In the genomic region with DNA sequence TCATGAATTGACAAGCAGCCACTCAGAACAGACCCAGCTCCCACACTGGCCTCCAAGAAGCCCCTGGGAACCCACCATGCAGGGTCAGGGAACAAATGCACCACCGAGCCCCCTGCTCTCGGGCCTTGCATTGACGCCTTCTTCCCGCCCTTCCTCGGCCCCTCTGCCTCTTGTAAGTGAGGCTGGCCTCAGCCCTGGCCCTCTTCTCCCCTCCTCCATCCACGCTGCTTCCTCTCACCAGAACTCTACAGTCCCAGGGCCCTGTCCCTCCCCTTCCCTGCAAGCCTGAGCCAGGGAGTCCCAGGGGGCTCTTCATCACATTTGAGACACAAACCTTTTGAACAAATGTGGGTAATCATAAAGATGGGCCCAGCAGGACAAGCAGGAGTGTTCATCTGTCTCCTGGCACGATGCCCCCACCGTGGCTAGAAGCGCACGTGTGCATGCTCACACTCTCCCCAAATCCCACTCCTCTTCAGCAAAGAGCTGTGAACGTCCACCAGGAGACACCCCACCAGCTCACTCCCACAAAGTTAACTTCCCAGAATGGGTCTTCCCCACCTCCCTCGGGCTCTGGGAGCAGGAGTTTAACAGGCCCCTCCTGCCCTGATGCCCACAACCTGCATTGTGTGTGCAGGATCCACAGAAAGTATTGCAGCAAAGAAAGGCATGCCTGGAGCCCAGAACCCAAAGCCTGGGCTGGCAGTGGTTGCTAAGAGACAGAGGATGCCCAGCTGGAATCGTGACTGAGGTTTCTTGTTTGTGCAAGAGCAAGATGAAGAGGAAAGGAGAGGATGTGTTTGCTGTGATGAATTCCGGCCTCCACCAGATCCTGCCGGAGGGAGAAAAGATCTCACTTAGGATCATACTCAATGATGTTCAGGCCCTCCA, we compare ENCODE assay signal across 13 cellular contexts. TPM values are rescaled to one million over a fixed set of nuclear protein-coding genes. Genes with fewer than 3 reads are reported as not detected.
A peak's percentile ranks its signal among the peaks of the same experiment; 100 is the strongest.
DNase-seq lines count a peak whose midpoint lies in the region; ATAC-seq and TF ChIP-seq lines count a peak whose summit lies in the region.
"Had no signal": no experiment of that assay in that cellular context is flagged by ENCODE, and none has a peak within 500 bp of the region (broad histone marks: within the 10 kb centered on the region; RNA-seq: fewer than 3 reads in every experiment).

No MANE protein-coding gene starts in this region.

- H3K9me3 Mint-ChIP-seq in nephron progenitor cell, result no peaks in the 10 kb centered on the region
- H3K9me3 Mint-ChIP-seq in Calu3 (ENCODE audit: low read depth, unreplicated experiment), result no peaks in the 10 kb centered on the region
- no peaks in the 10 kb centered on the region for H3K9me3 Mint-ChIP-seq in activated naive CD4-positive, alpha-beta T cell treated with anti-CD3 and anti-CD28 coated beads for 36 hours
- H3K9me3 Mint-ChIP-seq in activated naive CD4-positive, alpha-beta T cell treated with anti-CD3 and anti-CD28 coated beads, Interleukin-2, amount 10 ng/mL, durations not matched to agents 7 days and 5 days, result no peaks in the 10 kb centered on the region
- H3K9me3 Mint-ChIP-seq: WTC11 had no signal

- H3K4me3 Mint-ChIP-seq in nephron progenitor cell (no peak overlapping the region), Calu3 (ENCODE audit: low read depth, unreplicated experiment) (no peak overlapping the region)
- no peak overlapping the region for H3K4me3 Mint-ChIP-seq in activated naive CD4-positive, alpha-beta T cell treated with anti-CD3 and anti-CD28 coated beads for 36 hours
- no peak overlapping the region for H3K4me3 Mint-ChIP-seq in activated naive CD4-positive, alpha-beta T cell treated with anti-CD3 and anti-CD28 coated beads, Interleukin-2, amount 10 ng/mL, durations not matched to agents 7 days and 5 days
- H3K4me3 Mint-ChIP-seq: WTC11 had no signal

- intact Hi-C loops in Calu3 (cut with micrococcal nuclease; ENCODE audit: unreplicated experiment), result loop anchor here (10.0 kb wide), 1 partner anchor 87 kb away; no protein-coding TSS in a partner anchor
- intact Hi-C loops in activated naive CD4-positive, alpha-beta T cell treated with anti-CD3 and anti-CD28 coated beads for 36 hours (cut with micrococcal nuclease), result no loop called here

- CTCF ChIA-PET in Calu3 (lab: Charles Lee), result no interaction called here
- CTCF ChIA-PET in activated naive CD4-positive, alpha-beta T cell treated with anti-CD3 and anti-CD28 coated beads for 36 hours (lab: Charles Lee), result interaction anchor here (1.0 to 3.7 kb wide), 3 partner anchors 9 to 82 kb away, joined by 3 to 12 read pairs (median 3); no protein-coding TSS in a partner anchor
- CTCF ChIA-PET in activated naive CD4-positive, alpha-beta T cell treated with anti-CD3 and anti-CD28 coated beads, Interleukin-2, amount 10 ng/mL, durations not matched to agents 7 days and 5 days (lab: Charles Lee), result interaction anchor here (1.0 kb wide), 1 partner anchor 12 kb away, joined by 4 read pairs; no protein-coding TSS in a partner anchor

- H3K36me3 Mint-ChIP-seq in nephron progenitor cell (ENCODE audit: low read depth) (no peaks in the 10 kb centered on the region), Calu3 (ENCODE audit: insufficient read depth, unreplicated experiment) (no peaks in the 10 kb centered on the region)
- no peaks in the 10 kb centered on the region for H3K36me3 Mint-ChIP-seq in activated naive CD4-positive, alpha-beta T cell treated with anti-CD3 and anti-CD28 coated beads for 36 hours (ENCODE audit: low read depth)
- H3K36me3 Mint-ChIP-seq in activated naive CD4-positive, alpha-beta T cell treated with anti-CD3 and anti-CD28 coated beads, Interleukin-2, amount 10 ng/mL, durations not matched to agents 7 days and 5 days, result no peaks in the 10 kb centered on the region
- H3K36me3 Mint-ChIP-seq: WTC11 had no signal

- DNase-seq in DMS153 (lab: John Stamatoyannopoulos, UW), result peak; percentile 71
- DNase-seq in NCI-H1436 (lab: John Stamatoyannopoulos, UW), result peak; percentile 48
- DNase-seq in nephron progenitor cell, result no peak
- no peak for DNase-seq in Calu3
- no peak for DNase-seq in activated naive CD4-positive, alpha-beta T cell treated with anti-CD3 and anti-CD28 coated beads for 36 hours
- DNase-seq in activated naive CD4-positive, alpha-beta T cell treated with anti-CD3 and anti-CD28 coated beads, Interleukin-2, amount 10 ng/mL, durations not matched to agents 7 days and 5 days, result no peak
- DNase-seq: activated CD8-positive, alpha-beta memory T cell treated with anti-CD3 and anti-CD28 coated beads, Interleukin-2, amount 50 U/mL, for 48 hours; right lobe of liver had no signal

- BruUV-seq in Calu3 (replicated peaks; lab: Mats Ljungman, UMichigan), result no TSS peak

- peaks cover 12% of the 10 kb centered on the region for H3K27me3 Mint-ChIP-seq in nephron progenitor cell (ENCODE audit: low read depth, poor library complexity)
- peaks cover 94% of the 10 kb centered on the region for H3K27me3 Mint-ChIP-seq in Calu3 (ENCODE audit: unreplicated experiment)
- H3K27me3 Mint-ChIP-seq in activated naive CD4-positive, alpha-beta T cell treated with anti-CD3 and anti-CD28 coated beads for 36 hours (ENCODE audit: low read depth), result no peaks in the 10 kb centered on the region
- H3K27me3 Mint-ChIP-seq in activated naive CD4-positive, alpha-beta T cell treated with anti-CD3 and anti-CD28 coated beads, Interleukin-2, amount 10 ng/mL, durations not matched to agents 7 days and 5 days, result peaks cover 30% of the 10 kb centered on the region

- peaks cover 61% of the 10 kb centered on the region for H3K4me1 Mint-ChIP-seq in nephron progenitor cell
- no peaks in the 10 kb centered on the region for H3K4me1 Mint-ChIP-seq in Calu3 (ENCODE audit: low read depth, unreplicated experiment)
- no peaks in the 10 kb centered on the region for H3K4me1 Mint-ChIP-seq in activated naive CD4-positive, alpha-beta T cell treated with anti-CD3 and anti-CD28 coated beads for 36 hours (ENCODE audit: low read depth)
- H3K4me1 Mint-ChIP-seq in activated naive CD4-positive, alpha-beta T cell treated with anti-CD3 and anti-CD28 coated beads, Interleukin-2, amount 10 ng/mL, durations not matched to agents 7 days and 5 days, result no peaks in the 10 kb centered on the region

- H3K27ac Mint-ChIP-seq in nephron progenitor cell, result peak overlapping the region; percentile 21
- no peak overlapping the region for H3K27ac Mint-ChIP-seq in Calu3 (ENCODE audit: unreplicated experiment)
- no peak overlapping the region for H3K27ac Mint-ChIP-seq in activated naive CD4-positive, alpha-beta T cell treated with anti-CD3 and anti-CD28 coated beads for 36 hours
- no peak overlapping the region for H3K27ac Mint-ChIP-seq in activated naive CD4-positive, alpha-beta T cell treated with anti-CD3 and anti-CD28 coated beads, Interleukin-2, amount 10 ng/mL, durations not matched to agents 7 days and 5 days
- H3K27ac Mint-ChIP-seq: WTC11 had no signal

- TF ChIP-seq CTCF in nephron progenitor cell (IDR thresholded peaks at IDR 0.05), result no peak
- no peak for TF ChIP-seq CTCF in Calu3 (IDR thresholded peaks at IDR 0.05; ENCODE audit: unreplicated experiment)

- no peak for ATAC-seq in GM21786 (IDR thresholded peaks at IDR 0.05; ENCODE audit: unreplicated experiment)
- ATAC-seq: WTC11 had no signal

- peak overlapping the region; percentile 67 for H3K27ac ChIP-seq in angular gyrus (ENCODE audit: low read depth, low read length)
- H3K27ac ChIP-seq: adrenal gland, right lobe of liver, SK-N-MC had no signal

RNA-seq across cellular contexts. Expression of a gene that starts 57.6 kb away (rescaled TPM):
- not detected in 2 replicates for total RNA-seq in Calu3 (2022)
- total RNA-seq in activated naive CD4-positive, alpha-beta T cell treated with anti-CD3 and anti-CD28 coated beads for 36 hours, result under 1 TPM; 0.44 to 0.60 TPM

Comparison
In these comparisons a context has a peak if more than half of its experiments do, and no peak if none do; other contexts are left out.
1. DNase-seq: peak in DMS153 (single experiment) and NCI-H1436 (single experiment); none in nephron progenitor cell (single experiment), Calu3 (single experiment), activated naive CD4-positive, alpha-beta T cell treated with anti-CD3 and anti-CD28 coated beads for 36 hours (single experiment) and activated naive CD4-positive, alpha-beta T cell treated with anti-CD3 and anti-CD28 coated beads, Interleukin-2, amount 10 ng/mL, durations not matched to agents 7 days and 5 days (single experiment).